8 cellular contexts compared by ENCODE assay signal in the genomic region with DNA sequence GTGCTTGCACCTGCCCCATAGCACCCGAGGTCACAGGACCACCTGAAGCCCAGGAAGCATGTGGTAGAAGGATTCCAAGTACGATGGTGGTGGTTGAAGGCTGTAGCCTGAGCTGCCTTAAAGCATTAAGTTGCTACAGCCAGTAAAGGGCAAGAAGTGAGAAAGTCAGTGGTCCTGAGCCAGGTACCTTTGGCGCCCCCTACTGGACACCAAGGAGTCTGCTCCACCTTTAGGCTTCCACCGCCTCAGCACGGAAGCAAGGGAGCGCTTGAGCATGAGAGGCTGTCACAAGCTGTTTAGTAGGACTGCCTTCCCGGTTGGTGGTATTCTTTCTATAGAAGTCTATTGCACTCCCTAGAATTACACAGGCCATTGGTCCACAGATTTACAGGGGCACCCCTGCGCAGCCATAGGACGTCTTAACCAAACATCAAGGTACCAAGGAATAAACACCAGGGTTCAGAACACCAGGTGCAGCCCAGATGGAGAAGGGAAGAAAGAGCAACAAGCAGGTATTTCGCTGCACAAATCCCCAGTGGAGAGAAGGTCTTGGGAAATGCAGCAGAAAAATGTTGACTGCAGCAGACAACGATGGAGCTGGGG. TPM values are rescaled to one million over a fixed set of nuclear protein-coding genes. Genes with fewer than 3 reads are reported as not detected.
DNase-seq lines count a peak whose midpoint lies in the region; ATAC-seq and TF ChIP-seq lines count a peak whose summit lies in the region.

No MANE protein-coding gene starts in this region.

- RAD21 ChIA-PET in HCT116 (lab: Charles Lee; ENCODE audit: low non-redundant PET in 1 of 2, low total read pairs in 2 of 2, uncharacterized antibody in 2 of 2, unreplicated experiment in 2 of 2) = interaction anchor here in 1 of 2 experiments (1.4 kb wide), 1 partner anchor 13 kb away, joined by 5 read pairs; no protein-coding TSS in a partner anchor

- H3K9me3 Mint-ChIP-seq in Caco-2 (ENCODE audit: unreplicated experiment) = no peaks in the 10 kb centered on the region

- peak; percentile 73 for TF ChIP-seq RAD21 in HCT116 (IDR thresholded peaks at IDR 0.05; ENCODE audit: low read depth)
- peak; percentile 59 for TF ChIP-seq RAD21 in neural cell (conservative IDR thresholded peaks at IDR 0.05)

- CTCF ChIA-PET in Caco-2 (lab: Charles Lee) = no interaction called here
- CTCF ChIA-PET in HCT116 (lab: Charles Lee) = interaction anchor here (0.7 to 2.6 kb wide), 13 partner anchors 9 to 327 kb away, joined by 3 to 34 read pairs (median 4); no protein-coding TSS in a partner anchor

- TF ChIP-seq POLR2A in HCT116 (IDR thresholded peaks at IDR 0.05; ENCODE audit: borderline replicate concordance, extremely low read depth, insufficient read depth, insufficient read length) (no peak), esophagus squamous epithelium (IDR thresholded peaks at IDR 0.05) (no peak)

- no peaks in the 10 kb centered on the region for H3K79me2 ChIP-seq in HCT116 (ENCODE audit: insufficient read depth, low read length)
- H3K79me2 ChIP-seq in neural cell (replicated peaks; ENCODE audit: insufficient read depth, low read length) = no peaks in the 10 kb centered on the region

- H3K4me1 Mint-ChIP-seq in Caco-2 (ENCODE audit: low read depth, unreplicated experiment) = no peaks in the 10 kb centered on the region

- 18 to 31% methylated on average over 11 of the region's 11 CpGs for WGBS in esophagus squamous epithelium, 2 donors

- H3K9me3 ChIP-seq in Caco-2 (no peaks in the 10 kb centered on the region), HCT116 (ENCODE audit: control insufficient read depth in 1 of 2, insufficient read depth in 1 of 2, low read depth in 1 of 2, low read length in 2 of 2) (no peaks in the 10 kb centered on the region), esophagus squamous epithelium (no peaks in the 10 kb centered on the region), neural cell (ENCODE audit: low read length) (no peaks in the 10 kb centered on the region)

- H3K9me2 ChIP-seq in HCT116 (ENCODE audit: insufficient read depth) = no peaks in the 10 kb centered on the region
- H3K9me2 ChIP-seq in neural cell (ENCODE audit: insufficient read depth, low read length) = no peaks in the 10 kb centered on the region

- TF ChIP-seq EP300 in neural cell (conservative IDR thresholded peaks at IDR 0.05; ENCODE audit: poor library complexity, severe bottlenecking) = no peak

- H3F3A ChIP-seq in neural cell (ENCODE audit: insufficient read depth, low read length, poor library complexity, severe bottlenecking) = no peaks in the 10 kb centered on the region

- H3K4me3 ChIP-seq in Caco-2 (ENCODE audit: low read depth, low read length) (no peak overlapping the region), HCT116 (replicated peaks in 1 of 2; ENCODE audit: low read depth in 1 of 2, low read length in 2 of 2) (no peak overlapping the region), esophagus squamous epithelium (no peak overlapping the region), neural cell (ENCODE audit: low read length) (no peak overlapping the region)

- H3K4me2 ChIP-seq in HCT116 (ENCODE audit: low read length) = no peak overlapping the region
- H3K4me2 ChIP-seq in neural cell (ENCODE audit: low read length) = no peak overlapping the region

- H3K4me1 ChIP-seq in Caco-2 (no peaks in the 10 kb centered on the region), HCT116 (ENCODE audit: control insufficient read depth in 1 of 2, insufficient read depth in 2 of 2, low read length in 2 of 2) (no peaks in the 10 kb centered on the region), esophagus squamous epithelium (peaks cover 8 to 42% (median 20%) of the 10 kb centered on the region in 3 donors)

- H3K36me3 ChIP-seq in Caco-2 (ENCODE audit: control insufficient read depth, insufficient read depth, low read length) (no peaks in the 10 kb centered on the region), HCT116 (ENCODE audit: control insufficient read depth in 1 of 2, insufficient read depth in 2 of 2, low read length in 2 of 2) (no peaks in the 10 kb centered on the region), esophagus squamous epithelium (no peaks in the 10 kb centered on the region), neural cell (ENCODE audit: insufficient read depth, low read length) (no peaks in the 10 kb centered on the region)

- H3K27me3 Mint-ChIP-seq in Caco-2 (ENCODE audit: insufficient read depth, unreplicated experiment) = peaks cover 33% of the 10 kb centered on the region

- no peak overlapping the region for H3K27ac Mint-ChIP-seq in Caco-2 (ENCODE audit: unreplicated experiment)

- TF ChIP-seq CTCF in Caco-2 (IDR thresholded peaks at IDR 0.05; ENCODE audit: insufficient read depth in 1 of 2, low read depth in 1 of 2, low read length in 1 of 2, severe bottlenecking in 1 of 2, unreplicated experiment in 1 of 2) (peak; percentile 44 to 50), HCT116 (IDR thresholded peaks at IDR 0.05 in 2 of 3, conservative IDR thresholded peaks at IDR 0.05 in 1 of 3; ENCODE audit: borderline replicate concordance in 1 of 3, insufficient read depth in 1 of 3, low read depth in 2 of 3, low read length in 2 of 3) (peak; percentile 78 to 98 (median 96)), esophagus squamous epithelium (IDR thresholded peaks at IDR 0.05) (peak; percentile 66 to 76 (median 70)), neural cell (IDR thresholded peaks at IDR 0.05; ENCODE audit: poor library complexity, severe bottlenecking) (peak; percentile 71)

- DNase-seq in Caco-2 = peak in 1 of 2 experiments; percentile 32
- peak; percentile 37 for DNase-seq in HCT116 (ENCODE audit: low read depth, low spot score)
- peak; percentile 77 for DNase-seq in NCI-H748 (lab: John Stamatoyannopoulos, UW; ENCODE audit: unreplicated experiment)
- peak; percentile 88 for DNase-seq in activated CD8-positive, alpha-beta memory T cell treated with anti-CD3 and anti-CD28 coated beads, Interleukin-2, amount 50 U/mL, for 48 hours
- DNase-seq in esophagus squamous epithelium (lab: John Stamatoyannopoulos, UW) = no peak
- DNase-seq in superior temporal gyrus (ENCODE audit: extremely low spot score) = peak; percentile 83

- no peak overlapping the region for H3K27ac ChIP-seq in HCT116 (ENCODE audit: low read depth, low read length)
- no peak overlapping the region for H3K27ac ChIP-seq in esophagus squamous epithelium
- no peak overlapping the region for H3K27ac ChIP-seq in neural cell (ENCODE audit: low read length)

- no peak overlapping the region for H3K4me3 Mint-ChIP-seq in Caco-2 (ENCODE audit: unreplicated experiment)

- ATAC-seq in HCT116 (peak; percentile 95), HG03097 (IDR thresholded peaks at IDR 0.05; ENCODE audit: low FRiP score, unreplicated experiment) (no peak)

- H2AFZ ChIP-seq in HCT116 (ENCODE audit: low read depth, low read length, poor library complexity, severe bottlenecking) (no peak overlapping the region), neural cell (ENCODE audit: low read depth, low read length) (no peak overlapping the region)

- H3K36me3 Mint-ChIP-seq in Caco-2 (ENCODE audit: insufficient read depth, unreplicated experiment) = no peaks in the 10 kb centered on the region

- H4K20me1 ChIP-seq in HCT116 (ENCODE audit: insufficient read depth) (no peaks in the 10 kb centered on the region), neural cell (ENCODE audit: insufficient read depth) (no peaks in the 10 kb centered on the region)

- POLR2A ChIA-PET in Caco-2 (lab: Charles Lee) (no interaction called here), HCT116 (lab: Charles Lee) (no interaction called here)

- H3K9ac ChIP-seq in HCT116 (ENCODE audit: low read length) (no peak overlapping the region), neural cell (ENCODE audit: low read length) (no peak overlapping the region)

- H3K27me3 ChIP-seq in Caco-2 (replicated peaks; ENCODE audit: control insufficient read depth, insufficient read depth, low read length) (0 out of 2 replicates have a peak, but pooled peaks cover 2% of the 10 kb centered on the region), HCT116 (ENCODE audit: insufficient read depth, low read length) (peaks cover 33% of the 10 kb centered on the region), esophagus squamous epithelium (peaks cover 6 to 98% (median 8%) of the 10 kb centered on the region in 4 donors), neural cell (ENCODE audit: insufficient read depth, low read depth, low read length) (peaks cover 51% of the 10 kb centered on the region)

- BruUV-seq in Caco-2 (replicated peaks; lab: Mats Ljungman, UMichigan) (no TSS peak), HCT116 (replicated peaks; lab: Mats Ljungman, UMichigan) (no TSS peak)

- intact Hi-C loops in Caco-2 (cut with micrococcal nuclease; ENCODE audit: unreplicated experiment) (no loop called here), HCT116 (cut with micrococcal nuclease) (loop anchor here (2.0 to 5.0 kb wide), 2 partner anchors 237 to 271 kb away; no protein-coding TSS in a partner anchor), esophagus squamous epithelium (cut with DNase I) (no loop called here)

TF ChIP-seq in HCT116, 20 proteins besides CTCF, POLR2A, EP300 and RAD21 (continues in another document):
- TF ChIP-seq ZNF274 (IDR thresholded peaks at IDR 0.05; ENCODE audit: low read depth, low read length) (no peak), ZFX (IDR thresholded peaks at IDR 0.05) (no peak), TCF7L2 (IDR thresholded peaks at IDR 0.05; ENCODE audit: borderline replicate concordance, extremely low read depth, insufficient read depth, insufficient read length) (no peak), ELF1 (IDR thresholded peaks at IDR 0.05; ENCODE audit: borderline replicate concordance, low read depth) (no peak), EGR1 (IDR thresholded peaks at IDR 0.05; ENCODE audit: low read depth) (no peak), CEBPB (IDR thresholded peaks at IDR 0.05; ENCODE audit: low read depth) (no peak), YY1 (IDR thresholded peaks at IDR 0.05; ENCODE audit: extremely low read depth, insufficient replicate concordance, low read depth, low read length) (no peak)

RNA-seq across cellular contexts. Expression of gene CRTAC1, which starts 2.2 kb away (rescaled TPM):
- total RNA-seq in Caco-2 (2022) = not detected in 2 replicates
- total RNA-seq in HCT116 (2021; ENCODE audit: unreplicated experiment) = 0.20 TPM
- polyA plus RNA-seq in HCT116 (2012) = 0.02 TPM in 1 of 2 replicates, not detected in the other
- 10 to 100 TPM in 1 of 4 donors, 1 to 10 TPM in 2, under 1 TPM in 1; 0.22 to 10.7 (median 2.5) TPM for total RNA-seq in esophagus squamous epithelium
- 0.44 and 1.1 TPM in 2 replicates for polyA plus RNA-seq in neural cell
- 0.58 and 0.73 TPM in 2 replicates for polyA minus RNA-seq in neural cell
